Comparison of ENCODE assay signal across 2 cellular contexts in genomic region chr4:138975225-138975624, GRCh38.
TF ChIP-seq lines count a peak whose summit lies in the region.

No MANE protein-coding gene starts in this region.

TF ChIP-seq in HCT116, 20 proteins besides CTCF, POLR2A, EP300 and RAD21:
- TF ChIP-seq POLR2AphosphoS5 (IDR thresholded peaks at IDR 0.05; ENCODE audit: low read depth, low read length) (no peak), ZFX (IDR thresholded peaks at IDR 0.05) (no peak), EZH2phosphoT487 (IDR thresholded peaks at IDR 0.05; ENCODE audit: borderline replicate concordance) (no peak), ELF1 (IDR thresholded peaks at IDR 0.05; ENCODE audit: borderline replicate concordance, low read depth) (no peak), ZNF274 (IDR thresholded peaks at IDR 0.05; ENCODE audit: low read depth, low read length) (no peak)

TF ChIP-seq in K562, 482 proteins besides CTCF, POLR2A, EP300 and RAD21:
- no peak for TF ChIP-seq MAX (CRISPR knock-in tag; IDR thresholded peaks at IDR 0.05)
- no peak for TF ChIP-seq ZNF644 (tag; IDR thresholded peaks at IDR 0.05; ENCODE audit: low read depth)
- no peak for TF ChIP-seq ZNF318 (IDR thresholded peaks at IDR 0.05; ENCODE audit: borderline replicate concordance in 1 of 2, low read depth in 1 of 2)
- no peak for TF ChIP-seq MTA2 (IDR thresholded peaks at IDR 0.05; ENCODE audit: low read depth)
- TF ChIP-seq SNAPC5 (CRISPR knock-in tag; IDR thresholded peaks at IDR 0.05): no peak
